ENCODE assay signal across 11 cellular contexts in the genomic region with DNA sequence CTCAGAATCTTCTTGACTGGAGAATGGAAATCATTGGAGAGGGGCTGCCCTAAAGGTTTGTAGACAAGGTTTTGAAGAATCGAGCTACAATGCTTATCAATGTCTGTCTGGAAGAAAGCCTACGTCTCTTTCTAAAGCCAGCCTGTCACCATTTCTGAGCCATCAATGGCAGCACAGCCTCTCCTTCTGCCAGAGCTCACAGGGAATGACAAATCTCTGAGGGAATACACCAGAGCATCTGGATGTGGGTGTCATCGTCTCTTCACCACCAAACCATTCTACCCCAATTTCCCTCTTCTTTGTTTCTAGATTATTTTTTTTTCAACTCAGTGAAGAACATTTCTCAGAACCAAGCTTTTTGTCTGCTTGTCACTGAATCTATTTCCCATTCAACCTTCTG.
"Had no signal": no experiment of that assay in that cellular context is flagged by ENCODE, and none has a peak within 500 bp of the region (broad histone marks: within the 10 kb centered on the region; RNA-seq: fewer than 3 reads in every experiment).

No MANE protein-coding gene starts in this region.

- H3K4me3 ChIP-seq: GM23248, GM23338, HAP-1 had no signal

- ATAC-seq: GM23338, HCT116 had no signal

- FAIRE-seq: H1, H54 had no signal

- H3K9me3 ChIP-seq: HAP-1 had no signal

- H3K4me2 ChIP-seq: GM23338 had no signal

- H3K27ac ChIP-seq: GM23248 had no signal

- DNase-seq: GM23248, GOT3, H7, H9, HCEC 1CT, HFFc6 had no signal

- H3K36me3 ChIP-seq: HAP-1 had no signal

- H3K9ac ChIP-seq: GM23248 had no signal

- H2AFZ ChIP-seq: GM23248, GM23338 had no signal

- H3K4me1 ChIP-seq: HAP-1 had no signal
